ENCODE assay signal across 23 cellular contexts in the genomic region with DNA sequence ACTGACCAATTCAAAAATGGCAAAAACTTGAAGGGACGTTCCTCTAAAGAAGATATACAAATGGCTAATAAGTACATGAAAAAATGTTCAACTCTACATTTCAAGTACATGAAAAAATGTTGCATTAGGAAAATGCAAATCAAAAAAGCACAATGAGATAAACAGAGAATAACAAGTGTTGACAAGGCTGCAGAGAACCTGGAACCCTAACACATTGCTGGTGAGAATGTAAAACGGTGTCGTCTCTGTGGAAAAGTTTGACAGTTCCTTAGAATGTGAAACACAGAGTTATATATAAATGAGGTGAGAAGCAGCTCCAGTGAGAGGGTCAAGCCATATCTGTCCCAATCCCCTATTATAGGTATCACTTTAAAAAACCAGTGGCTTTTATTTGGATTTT. TPM values are rescaled to one million over a fixed set of nuclear protein-coding genes. Genes with fewer than 3 reads are reported as not detected.
DNase-seq lines count a peak whose midpoint lies in the region; ATAC-seq, FAIRE-seq and TF ChIP-seq lines count a peak whose summit lies in the region.
"Had no signal": no experiment of that assay in that cellular context is flagged by ENCODE, and none has a peak within 500 bp of the region (broad histone marks: within the 10 kb centered on the region; RNA-seq: fewer than 3 reads in every experiment).

No MANE protein-coding gene starts in this region.

- H3K79me2 ChIP-seq in HepG2 (ENCODE audit: insufficient read depth, low read length), result no peaks in the 10 kb centered on the region

- peaks cover 0 to 12% of the 10 kb centered on the region in 2 experiments; a peak in 2 of 5 replicates for H3K36me3 ChIP-seq in HepG2 (replicated peaks in 1 of 2; ENCODE audit: control insufficient read depth in 1 of 2, insufficient read depth in 2 of 2, low read length in 2 of 2)
- peaks cover 0 to 7% (median 3%) of the 10 kb centered on the region in 4 donors for H3K36me3 ChIP-seq in right lobe of liver
- H3K36me3 ChIP-seq in naive thymus-derived CD4-positive, alpha-beta T cell (ENCODE audit: control insufficient read depth in 2 of 3, insufficient read depth in 3 of 3, low read length in 3 of 3), result peaks cover 0 to 11% (median 0%) of the 10 kb centered on the region in 3 experiments

- TF ChIP-seq CTCF in HepG2 (CRISPR knock-in tag; IDR thresholded peaks at IDR 0.05), result no peak
- no peak for TF ChIP-seq CTCF in right lobe of liver (IDR thresholded peaks at IDR 0.05)

- CTCF ChIA-PET in activated CD4-positive, alpha-beta memory T cell treated with anti-CD3 and anti-CD28 coated beads, Interleukin-2, amount 10 ng/mL, durations not matched to agents 7 days and 5 days (lab: Charles Lee), result interaction anchor here (1.1 kb wide), 1 partner anchor 100 kb away, joined by 3 read pairs; no protein-coding TSS in a partner anchor
- CTCF ChIA-PET in activated CD4-positive, alpha-beta memory T cell treated with anti-CD3 and anti-CD28 coated beads for 36 hours (lab: Charles Lee), result interaction anchor here (1.6 kb wide), 1 partner anchor 210 kb away, joined by 5 read pairs; no protein-coding TSS in a partner anchor
- CTCF ChIA-PET in HepG2 (lab: Yijun Ruan, JAX; ENCODE audit: low intra/inter-chr PET ratio, low total read pairs), result no interaction called here
- CTCF ChIA-PET in naive thymus-derived CD4-positive, alpha-beta T cell (lab: Charles Lee), result no interaction called here

- DNase-seq in activated CD4-positive, alpha-beta memory T cell treated with anti-CD3 and anti-CD28 coated beads, Interleukin-2, amount 10 ng/mL, durations not matched to agents 7 days and 5 days, result no peak
- no peak for DNase-seq in activated CD4-positive, alpha-beta memory T cell treated with anti-CD3 and anti-CD28 coated beads for 36 hours
- DNase-seq in HepG2 (ENCODE audit: low spot score) (no peak), right lobe of liver (no peak), T-helper 17 cell (no peak), glomerular visceral epithelial cell (ENCODE audit: extremely low spot score) (no peak)
- DNase-seq in naive thymus-derived CD4-positive, alpha-beta T cell, result no peak
- DNase-seq: DMS79, H9, HFFc6, KBM-7, NCI-H1105, NCI-H146, NCI-H2029, NCI-H2227 treated with DMSO at 0.1 percent for 48 hours, NCI-H510A, NCI-H748 treated with DMSO at 0.1 percent for 48 hours, SHP77 treated with DMSO at 0.1 percent for 48 hours had no signal

- TF ChIP-seq POLR2A in HepG2 (IDR thresholded peaks at IDR 0.05; ENCODE audit: insufficient read depth in 1 of 2, low read depth in 2 of 2, low read length in 2 of 2), result no peak
- TF ChIP-seq POLR2A in right lobe of liver (IDR thresholded peaks at IDR 0.05), result no peak

- POLR2A ChIA-PET in activated CD4-positive, alpha-beta memory T cell treated with anti-CD3 and anti-CD28 coated beads, Interleukin-2, amount 10 ng/mL, durations not matched to agents 7 days and 5 days (lab: Charles Lee), result no interaction called here
- POLR2A ChIA-PET in activated CD4-positive, alpha-beta memory T cell treated with anti-CD3 and anti-CD28 coated beads for 36 hours (lab: Charles Lee), result no interaction called here
- POLR2A ChIA-PET in HepG2 (lab: Yijun Ruan, JAX), result interaction anchor here (1.0 kb wide), 1 partner anchor 123 kb away, joined by 3 read pairs; the partner anchor contains the start of gene GGPS1
- POLR2A ChIA-PET in naive thymus-derived CD4-positive, alpha-beta T cell (lab: Charles Lee), result no interaction called here

- H3K9me3 Mint-ChIP-seq in activated CD4-positive, alpha-beta memory T cell treated with anti-CD3 and anti-CD28 coated beads, Interleukin-2, amount 10 ng/mL, durations not matched to agents 7 days and 5 days, result no peaks in the 10 kb centered on the region
- H3K9me3 Mint-ChIP-seq in activated CD4-positive, alpha-beta memory T cell treated with anti-CD3 and anti-CD28 coated beads for 36 hours, result no peaks in the 10 kb centered on the region
- no peaks in the 10 kb centered on the region for H3K9me3 Mint-ChIP-seq in naive thymus-derived CD4-positive, alpha-beta T cell
- H3K9me3 Mint-ChIP-seq: CD14-positive monocyte, H9, HFFc6 had no signal

- BruUV-seq in HepG2 (replicated peaks; lab: Mats Ljungman, UMichigan), result no TSS peak

- in situ Hi-C loops in HepG2 (cut with HindIII; ENCODE audit: extremely low pct_ligation_motif_present, low pct_unique_long_range_greater_than_20kb), result no loop called here

- no peak overlapping the region for H3K9ac ChIP-seq in HepG2 (ENCODE audit: insufficient read depth, low read depth, low read length)

- H3K4me3 Mint-ChIP-seq in activated CD4-positive, alpha-beta memory T cell treated with anti-CD3 and anti-CD28 coated beads, Interleukin-2, amount 10 ng/mL, durations not matched to agents 7 days and 5 days, result no peak overlapping the region
- no peak overlapping the region for H3K4me3 Mint-ChIP-seq in activated CD4-positive, alpha-beta memory T cell treated with anti-CD3 and anti-CD28 coated beads for 36 hours
- H3K4me3 Mint-ChIP-seq in T-helper 17 cell, result peak overlapping the region; percentile 31
- peak overlapping the region in 4 of 10 donors; percentile 12 to 60 (median 36) for H3K4me3 Mint-ChIP-seq in naive thymus-derived CD4-positive, alpha-beta T cell
- H3K4me3 Mint-ChIP-seq: B cell, CD14-positive monocyte, H9, HFFc6 had no signal

- WGBS in HepG2 (ENCODE audit: low lambda C conversion rate), result 97% methylated on average over 3 of the region's 3 CpGs
- WGBS in right lobe of liver (ENCODE audit: insufficient coverage, low coverage, low lambda C conversion rate, missing lambda C conversion rate), result 91% methylated on average over 3 of the region's 3 CpGs

- H3K27ac Mint-ChIP-seq in activated CD4-positive, alpha-beta memory T cell treated with anti-CD3 and anti-CD28 coated beads, Interleukin-2, amount 10 ng/mL, durations not matched to agents 7 days and 5 days, result peak overlapping the region; percentile 9
- H3K27ac Mint-ChIP-seq in activated CD4-positive, alpha-beta memory T cell treated with anti-CD3 and anti-CD28 coated beads for 36 hours, result no peak overlapping the region
- H3K27ac Mint-ChIP-seq in T-helper 17 cell, result peak overlapping the region; percentile 97
- peak overlapping the region in 6 of 9 donors; percentile 21 to 86 (median 71) for H3K27ac Mint-ChIP-seq in naive thymus-derived CD4-positive, alpha-beta T cell
- H3K27ac Mint-ChIP-seq: B cell, CD14-positive monocyte, HFFc6 had no signal

- H3K9me3 ChIP-seq in HepG2 (ENCODE audit: low read length), result no peaks in the 10 kb centered on the region
- H3K9me3 ChIP-seq in right lobe of liver, result no peaks in the 10 kb centered on the region
- H3K9me3 ChIP-seq in T-helper 17 cell (ENCODE audit: control insufficient read depth, low read length, poor library complexity, severe bottlenecking), result no peaks in the 10 kb centered on the region
- H3K9me3 ChIP-seq in naive thymus-derived CD4-positive, alpha-beta T cell (ENCODE audit: control insufficient read depth in 2 of 3, low read length in 3 of 3), result no peaks in the 10 kb centered on the region

- intact Hi-C loops in activated CD4-positive, alpha-beta memory T cell treated with anti-CD3 and anti-CD28 coated beads for 36 hours (cut with micrococcal nuclease), result loop anchor here (2.0 to 5.0 kb wide), 6 partner anchors 15 to 287 kb away; partner anchors contain the start of gene RBM34
- intact Hi-C loops in HepG2 (cut with micrococcal nuclease; ENCODE audit: unreplicated experiment) (no loop called here), right lobe of liver (cut with DNase I) (no loop called here)
- intact Hi-C loops in naive thymus-derived CD4-positive, alpha-beta T cell (cut with micrococcal nuclease), result loop anchor here in 1 of 2 donors (2.0 to 5.0 kb wide), 4 partner anchors 13 to 211 kb away; no protein-coding TSS in a partner anchor

- peaks cover 28% of the 10 kb centered on the region for H3K4me1 Mint-ChIP-seq in activated CD4-positive, alpha-beta memory T cell treated with anti-CD3 and anti-CD28 coated beads, Interleukin-2, amount 10 ng/mL, durations not matched to agents 7 days and 5 days
- peaks cover 30% of the 10 kb centered on the region for H3K4me1 Mint-ChIP-seq in activated CD4-positive, alpha-beta memory T cell treated with anti-CD3 and anti-CD28 coated beads for 36 hours (ENCODE audit: low read depth)
- H3K4me1 Mint-ChIP-seq in T-helper 17 cell, result peaks cover 26% of the 10 kb centered on the region
- H3K4me1 Mint-ChIP-seq in naive thymus-derived CD4-positive, alpha-beta T cell, result peaks cover 18 to 36% (median 32%) of the 10 kb centered on the region in 7 donors
- H3K4me1 Mint-ChIP-seq: B cell, CD14-positive monocyte had no signal

- H3K27me3 ChIP-seq in HepG2 (ENCODE audit: control insufficient read depth in 1 of 2, insufficient read depth in 2 of 2, low read length in 2 of 2), result no peaks in the 10 kb centered on the region
- H3K27me3 ChIP-seq in right lobe of liver, result no peaks in the 10 kb centered on the region
- no peaks in the 10 kb centered on the region for H3K27me3 ChIP-seq in naive thymus-derived CD4-positive, alpha-beta T cell (ENCODE audit: control insufficient read depth in 2 of 2, insufficient read depth in 2 of 2, low read length in 2 of 2)

- peaks cover 30% of the 10 kb centered on the region for H3K36me3 Mint-ChIP-seq in activated CD4-positive, alpha-beta memory T cell treated with anti-CD3 and anti-CD28 coated beads, Interleukin-2, amount 10 ng/mL, durations not matched to agents 7 days and 5 days (ENCODE audit: low read depth)
- peaks cover 3% of the 10 kb centered on the region for H3K36me3 Mint-ChIP-seq in activated CD4-positive, alpha-beta memory T cell treated with anti-CD3 and anti-CD28 coated beads for 36 hours
- H3K36me3 Mint-ChIP-seq in T-helper 17 cell (ENCODE audit: low read depth), result peaks cover 6% of the 10 kb centered on the region
- H3K36me3 Mint-ChIP-seq in naive thymus-derived CD4-positive, alpha-beta T cell, result peaks cover 0 to 13% (median 0%) of the 10 kb centered on the region in 5 donors

- H3K4me2 ChIP-seq in HepG2 (ENCODE audit: low read depth, low read length), result no peak overlapping the region

- no peaks in the 10 kb centered on the region for H4K20me1 ChIP-seq in HepG2 (ENCODE audit: insufficient read depth, low read length)

- no peak overlapping the region for H2AFZ ChIP-seq in HepG2 (ENCODE audit: low read length)

- H3K27me3 Mint-ChIP-seq in activated CD4-positive, alpha-beta memory T cell treated with anti-CD3 and anti-CD28 coated beads, Interleukin-2, amount 10 ng/mL, durations not matched to agents 7 days and 5 days, result no peaks in the 10 kb centered on the region
- H3K27me3 Mint-ChIP-seq in activated CD4-positive, alpha-beta memory T cell treated with anti-CD3 and anti-CD28 coated beads for 36 hours, result no peaks in the 10 kb centered on the region
- H3K27me3 Mint-ChIP-seq in T-helper 17 cell, result no peaks in the 10 kb centered on the region
- no peaks in the 10 kb centered on the region for H3K27me3 Mint-ChIP-seq in naive thymus-derived CD4-positive, alpha-beta T cell
- H3K27me3 Mint-ChIP-seq: B cell had no signal

- ATAC-seq in HepG2, result no peak
- no peak for ATAC-seq in right lobe of liver
- no peak for ATAC-seq in T-helper 17 cell
- ATAC-seq in naive thymus-derived CD4-positive, alpha-beta T cell, result no peak
- ATAC-seq in HG02678 (IDR thresholded peaks at IDR 0.05; ENCODE audit: unreplicated experiment), result no peak

- H3K4me1 ChIP-seq in HepG2 (ENCODE audit: insufficient read depth, low read length) (no peaks in the 10 kb centered on the region), right lobe of liver (no peaks in the 10 kb centered on the region)
- peaks cover 0 to 18% of the 10 kb centered on the region in 2 donors for H3K4me1 ChIP-seq in naive thymus-derived CD4-positive, alpha-beta T cell (ENCODE audit: control insufficient read depth in 2 of 2, insufficient read depth in 2 of 2, low read length in 2 of 2)

- no peak overlapping the region for H3K27ac ChIP-seq in HepG2 (ENCODE audit: extremely low read length, insufficient read depth, low read length)
- no peak overlapping the region for H3K27ac ChIP-seq in right lobe of liver
- H3K27ac ChIP-seq in naive thymus-derived CD4-positive, alpha-beta T cell (ENCODE audit: low read depth, low read length), result no peak overlapping the region
- H3K27ac ChIP-seq: RWPE1 had no signal

- TF ChIP-seq RAD21 in HepG2 (CRISPR knock-in tag; IDR thresholded peaks at IDR 0.05), result no peak

- TF ChIP-seq EP300 in HepG2 (IDR thresholded peaks at IDR 0.05; ENCODE audit: low read depth in 2 of 2, low read length in 2 of 2) (no peak), HepG2 (CRISPR knock-in tag; IDR thresholded peaks at IDR 0.05; ENCODE audit: borderline replicate concordance) (no peak)

- H3K4me3 ChIP-seq in HepG2 (replicated peaks in 1 of 3; ENCODE audit: insufficient read depth in 1 of 3, low read depth in 2 of 3, low read length in 3 of 3) (no peak overlapping the region), right lobe of liver (no peak overlapping the region)
- no peak overlapping the region for H3K4me3 ChIP-seq in naive thymus-derived CD4-positive, alpha-beta T cell (ENCODE audit: low read length)

- no peak for FAIRE-seq in HepG2 (lab: Jason Lieb, UNC)
- FAIRE-seq: A204.1 had no signal

RNA-seq across cellular contexts. Expression of gene RBM34, which starts 44.6 kb away (rescaled TPM):
- total RNA-seq in activated CD4-positive, alpha-beta memory T cell treated with anti-CD3 and anti-CD28 coated beads, Interleukin-2, amount 10 ng/mL, durations not matched to agents 7 days and 5 days, result 100 to 1,000 TPM in 1 of 2 experiments, 10 to 100 TPM in 1; 95.7 to 102 TPM
- 100 to 1,000 TPM; 108 to 120 TPM for total RNA-seq in activated CD4-positive, alpha-beta memory T cell treated with anti-CD3 and anti-CD28 coated beads for 36 hours
- total RNA-seq in HepG2 (2016; rRNA removed; fragmentation: Illumina TruSeq; extraction: Trizol) (73.0 and 105 TPM in 2 replicates), right lobe of liver (10 to 100 TPM; 16.6 to 37.7 (median 24.7) TPM), T-helper 17 cell (100 to 1,000 TPM; 147 to 148 TPM)
- 20.7 and 28.7 TPM in 2 replicates for total RNA-seq in HepG2 (2016; cell fraction: cytosol; rRNA removed; fragmentation: Illumina TruSeq; extraction: Trizol; ENCODE audit: low read depth)
- 75.9 and 117 TPM in 2 replicates for total RNA-seq in HepG2 (2016; cell fraction: insoluble cytoplasmic fraction; rRNA removed; fragmentation: Illumina TruSeq; extraction: Trizol)
- 40.3 and 46.0 TPM in 2 replicates for total RNA-seq in HepG2 (2016; cell fraction: membrane; rRNA removed; fragmentation: Illumina TruSeq; extraction: Trizol)
- total RNA-seq in HepG2 (2016; cell fraction: nucleus; rRNA removed; fragmentation: Illumina TruSeq; extraction: Trizol), result 53.9 and 58.5 TPM in 2 replicates
- 29.5 and 34.7 TPM in 2 replicates for polyA plus RNA-seq in HepG2 (2011; rRNA removed)
- polyA plus RNA-seq in HepG2 (2011; cell fraction: cytosol; rRNA removed), result 33.1 and 35.4 TPM in 2 replicates
- 17.2 and 19.6 TPM in 2 replicates for polyA plus RNA-seq in HepG2 (2011; cell fraction: nucleus; rRNA removed)
- 66.2 and 93.3 TPM in 2 replicates for polyA plus RNA-seq in HepG2 (2012)
- polyA plus RNA-seq in HepG2 (2016; cell fraction: cytosol; fragmentation: Illumina TruSeq; extraction: Trizol; ENCODE audit: low read depth), result 25.6 and 27.5 TPM in 2 replicates
- 124 and 129 TPM in 2 replicates for polyA plus RNA-seq in HepG2 (2016; cell fraction: insoluble cytoplasmic fraction; fragmentation: Illumina TruSeq; extraction: Trizol; ENCODE audit: low read depth)
- 42.1 and 46.7 TPM in 2 replicates for polyA plus RNA-seq in HepG2 (2016; cell fraction: membrane; fragmentation: Illumina TruSeq; extraction: Trizol; ENCODE audit: low read depth)
- 66.9 and 70.6 TPM in 2 replicates for polyA plus RNA-seq in HepG2 (2016; cell fraction: nucleus; fragmentation: Illumina TruSeq; extraction: Trizol; ENCODE audit: insufficient read depth, low read depth)
- polyA minus RNA-seq in HepG2 (2011; rRNA and poly(A)+ RNA removed; ENCODE audit: low replicate concordance), result 14.6 and 22.5 TPM in 2 replicates
- 9.6 and 17.9 TPM in 2 replicates for polyA minus RNA-seq in HepG2 (2011; cell fraction: cytosol; rRNA and poly(A)+ RNA removed)
- polyA minus RNA-seq in HepG2 (2011; cell fraction: nucleus; rRNA and poly(A)+ RNA removed), result 50.9 and 51.7 TPM in 2 replicates
- 100 to 1,000 TPM; 105 to 171 (median 137) TPM for total RNA-seq in naive thymus-derived CD4-positive, alpha-beta T cell
- 10 to 100 TPM; 65.0 to 66.7 TPM for polyA plus RNA-seq in naive thymus-derived CD4-positive, alpha-beta T cell

Comparison
In these comparisons a context has a peak if more than half of its experiments do, and no peak if none do; other contexts are left out.
1. CTCF ChIA-PET loops: an anchor here in activated CD4-positive, alpha-beta memory T cell treated with anti-CD3 and anti-CD28 coated beads, Interleukin-2, amount 10 ng/mL, durations not matched to agents 7 days and 5 days (1.1 kb wide) and activated CD4-positive, alpha-beta memory T cell treated with anti-CD3 and anti-CD28 coated beads for 36 hours (1.6 kb wide); none called in HepG2 and naive thymus-derived CD4-positive, alpha-beta T cell.